In the genomic region with DNA sequence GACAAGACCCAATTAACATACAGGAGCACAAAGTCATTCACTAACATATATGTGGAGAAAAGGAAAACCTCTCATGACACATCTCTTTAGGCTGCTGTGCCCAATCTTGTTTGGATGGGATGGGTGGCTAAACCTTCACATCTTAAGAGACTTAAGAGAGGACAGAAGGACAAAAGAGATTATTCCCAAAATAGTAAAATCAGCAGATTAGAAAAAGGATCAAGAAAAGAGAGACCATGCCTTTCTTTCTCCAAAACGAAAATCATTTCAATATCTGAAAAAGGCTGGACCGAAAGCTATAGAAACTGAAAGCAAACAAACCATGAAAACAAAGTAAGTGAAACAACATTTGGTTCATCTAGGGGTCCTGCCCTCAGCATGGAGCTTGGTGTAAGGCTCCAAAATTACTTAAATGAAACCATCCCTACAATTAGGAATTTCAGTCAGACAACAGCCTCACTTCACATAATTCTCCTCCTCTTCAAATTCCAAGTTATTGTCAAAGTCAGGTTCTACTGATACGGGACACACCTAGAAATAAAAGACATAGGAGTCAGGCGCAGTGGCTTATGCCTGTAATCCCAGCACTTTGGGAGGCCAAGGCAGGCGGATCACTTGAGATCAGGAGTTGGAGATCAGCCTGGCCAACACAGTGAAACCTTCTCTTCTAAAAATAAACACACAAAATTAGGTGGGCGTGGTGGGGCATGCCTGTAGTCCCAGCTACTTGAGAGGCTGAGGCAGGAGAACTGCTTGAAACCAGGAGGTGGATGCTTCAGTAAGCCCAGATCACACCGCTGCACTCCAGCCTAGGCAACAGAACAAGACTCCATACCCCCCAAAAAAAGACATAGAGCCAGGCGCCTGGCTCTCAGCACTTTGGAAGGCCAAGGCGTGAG, we compare ENCODE assay signal across 10 cellular contexts. TPM values are rescaled to one million over a fixed set of nuclear protein-coding genes. Genes with fewer than 3 reads are reported as not detected.
DNase-seq lines count a peak whose midpoint lies in the region; ATAC-seq and TF ChIP-seq lines count a peak whose summit lies in the region.
"Had no signal": no experiment of that assay in that cellular context is flagged by ENCODE, and none has a peak within 500 bp of the region (broad histone marks: within the 10 kb centered on the region; RNA-seq: fewer than 3 reads in every experiment).

No MANE protein-coding gene starts in this region.

- H3K4me1 ChIP-seq in spleen = peaks cover 59 to 94% (median 91%) of the 10 kb centered on the region in 6 donors

- peaks cover 31% of the 10 kb centered on the region for H3K36me3 Mint-ChIP-seq in T-helper 2 cell treated with Interferon-gamma antibody and Interleukin-4, amounts not matched to agents 5 μg/mL and 100 μg/mL, for 36 hours (ENCODE audit: low read depth)

- ATAC-seq in GM18867 (IDR thresholded peaks at IDR 0.05; ENCODE audit: unreplicated experiment) (peak; percentile 27), HG03460 (IDR thresholded peaks at IDR 0.05; ENCODE audit: unreplicated experiment) (no peak)

- peak overlapping the region in 7 of 8 donors; percentile 45 to 80 (median 69) for H3K27ac ChIP-seq in spleen

- no peaks in the 10 kb centered on the region for H3K9me3 Mint-ChIP-seq in T-helper 2 cell treated with Interferon-gamma antibody and Interleukin-4, amounts not matched to agents 5 μg/mL and 100 μg/mL, for 36 hours

- H3K36me3 ChIP-seq in spleen = no peaks in the 10 kb centered on the region

- peak overlapping the region in 3 of 8 donors; percentile 12 to 49 (median 14) for H3K4me3 ChIP-seq in spleen

- H3K9me3 ChIP-seq in spleen = no peaks in the 10 kb centered on the region

- H3K27me3 Mint-ChIP-seq in T-helper 2 cell treated with Interferon-gamma antibody and Interleukin-4, amounts not matched to agents 5 μg/mL and 100 μg/mL, for 36 hours (ENCODE audit: low read depth) = no peaks in the 10 kb centered on the region

- no peaks in the 10 kb centered on the region for H3K27me3 ChIP-seq in spleen (replicated peaks in 1 of 7)

- peak overlapping the region; percentile 80 for H3K27ac Mint-ChIP-seq in T-helper 2 cell treated with Interferon-gamma antibody and Interleukin-4, amounts not matched to agents 5 μg/mL and 100 μg/mL, for 36 hours

- WGBS in spleen, 5 donors = 59 to 74% (median 73%) methylated on average over 9 of the region's 9 CpGs

- no peak for TF ChIP-seq CTCF in spleen (IDR thresholded peaks at IDR 0.05 in 8 of 11, conservative IDR thresholded peaks at IDR 0.05 in 3 of 11)

- peaks cover 67% of the 10 kb centered on the region for H3K4me1 Mint-ChIP-seq in T-helper 2 cell treated with Interferon-gamma antibody and Interleukin-4, amounts not matched to agents 5 μg/mL and 100 μg/mL, for 36 hours (ENCODE audit: low read depth)

- DNase-seq in T-helper 2 cell treated with Interferon-gamma antibody and Interleukin-4, amounts not matched to agents 5 μg/mL and 100 μg/mL, for 36 hours (ENCODE audit: low spot score) = no peak
- DNase-seq in fibroblast of peridontal ligament (ENCODE audit: extremely low read depth) (peak; percentile 30), spleen (no peak), NCI-H748 (lab: John Stamatoyannopoulos, UW; ENCODE audit: unreplicated experiment) (no peak), NCI-H446 (lab: John Stamatoyannopoulos, UW) (no peak), COLO829 (ENCODE audit: low spot score) (no peak)
- DNase-seq: caudate nucleus, mesendoderm had no signal

- no peak for TF ChIP-seq POLR2A in spleen (IDR thresholded peaks at IDR 0.05)

- intact Hi-C loops in spleen (cut with DNase I; ENCODE audit: low total_unique reads) = no loop called here

- H3K4me3 Mint-ChIP-seq in T-helper 2 cell treated with Interferon-gamma antibody and Interleukin-4, amounts not matched to agents 5 μg/mL and 100 μg/mL, for 36 hours = peak overlapping the region; percentile 80

RNA-seq across cellular contexts. Expression of a gene that starts 5.2 kb away (rescaled TPM):
- 100 to 1,000 TPM in 5 of 7 donors, 10 to 100 TPM in 2; 89.8 to 174 (median 123) TPM for total RNA-seq in spleen
- polyA plus RNA-seq in spleen = 10 to 100 TPM; 45.1 to 73.0 (median 52.2) TPM

RNA-seq across cellular contexts. Expression of a gene that starts 58.1 kb away (rescaled TPM):
- total RNA-seq in spleen = 10 to 100 TPM; 27.2 to 88.0 (median 45.0) TPM
- polyA plus RNA-seq in spleen = 10 to 100 TPM; 24.2 to 60.8 (median 47.6) TPM
